In genomic region chr19:37227996-37228395, GRCh38 we compare ENCODE assay signal across 9 cellular contexts. TPM values are rescaled to one million over a fixed set of nuclear protein-coding genes. Genes with fewer than 3 reads are reported as not detected.
DNase-seq lines count a peak whose midpoint lies in the region; ATAC-seq and TF ChIP-seq lines count a peak whose summit lies in the region.
"Had no signal": no experiment of that assay in that cellular context is flagged by ENCODE, and none has a peak within 500 bp of the region (broad histone marks: within the 10 kb centered on the region; RNA-seq: fewer than 3 reads in every experiment).

No MANE protein-coding gene starts in this region.

- H3K27ac Mint-ChIP-seq in activated T-helper 1 cell treated with anti-CD3 and anti-CD28 coated beads, Interleukin-12 subunit alpha, Interleukin-12 subunit beta, Interleukin-2, Interleukin-4 antibody, amounts not matched to agents 30 ng/mL and 10 ng/mL and 1 ng/mL, durations not matched to agents 14 hours and 24 hours and 36 hours = no peak overlapping the region

- no peaks in the 10 kb centered on the region for H3K27me3 Mint-ChIP-seq in activated T-helper 1 cell treated with anti-CD3 and anti-CD28 coated beads, Interleukin-12 subunit alpha, Interleukin-12 subunit beta, Interleukin-2, Interleukin-4 antibody, amounts not matched to agents 30 ng/mL and 10 ng/mL and 1 ng/mL, durations not matched to agents 14 hours and 24 hours and 36 hours (ENCODE audit: insufficient read depth)

- WGBS in mammary epithelial cell (ENCODE audit: low coverage, missing lambda C conversion rate) = 73% methylated on average over 12 of the region's 12 CpGs
- 53 to 54% (median 54%) methylated on average over 12 of the region's 12 CpGs for whole genome bisulfite sequencing in psoas muscle, 3 donors

- no peaks in the 10 kb centered on the region for H3F3A ChIP-seq in Loucy (ENCODE audit: low read depth)

- no peaks in the 10 kb centered on the region for H4K20me1 ChIP-seq in Loucy (ENCODE audit: insufficient read depth, low read length, poor library complexity, severe bottlenecking)
- no peaks in the 10 kb centered on the region for H4K20me1 ChIP-seq in mammary epithelial cell (ENCODE audit: insufficient read depth, low read length)
- H4K20me1 ChIP-seq: BLaER1 had no signal

- H3K9me3 ChIP-seq in Loucy (ENCODE audit: insufficient read depth, low read depth, low read length) (no peaks in the 10 kb centered on the region), mammary epithelial cell (replicated peaks; ENCODE audit: insufficient read depth, low read length) (peaks cover 12% of the 10 kb centered on the region), psoas muscle (peaks cover 41% of the 10 kb centered on the region)

- CTCF ChIA-PET in mammary epithelial cell (lab: Charles Lee; ENCODE audit: low non-redundant PET) = no interaction called here

- no TSS peak for BruUV-seq in mammary epithelial cell (replicated peaks; lab: Mats Ljungman, UMichigan)

- dilution Hi-C loops in mammary epithelial cell (cut with HindIII; ENCODE audit: low sequenced_read_pairs) = no loop called here

- in situ Hi-C loops in mammary epithelial cell (cut with MboI; ENCODE audit: low sequenced_read_pairs in 2 of 2) = no loop called here

- no peaks in the 10 kb centered on the region for H3K27me3 ChIP-seq in Loucy (ENCODE audit: insufficient read depth, low read length, poor library complexity, severe bottlenecking)
- no peaks in the 10 kb centered on the region for H3K27me3 ChIP-seq in mammary epithelial cell (ENCODE audit: insufficient read depth, low read length)
- H3K27me3 ChIP-seq in psoas muscle (ENCODE audit: insufficient read depth in 3 of 3, low read length in 2 of 3) = no peaks in the 10 kb centered on the region
- H3K27me3 ChIP-seq: BLaER1 had no signal

- H3K27ac ChIP-seq in mammary epithelial cell (ENCODE audit: insufficient read depth, low read depth, low read length) = no peak overlapping the region
- no peak overlapping the region for H3K27ac ChIP-seq in psoas muscle
- H3K27ac ChIP-seq: BLaER1 had no signal

- H3K4me3 ChIP-seq in Loucy (ENCODE audit: low read length, poor library complexity, severe bottlenecking) (no peak overlapping the region), mammary epithelial cell (replicated peaks in 1 of 3; ENCODE audit: insufficient read depth in 1 of 3, low read depth in 2 of 3, low read length in 3 of 3) (no peak overlapping the region), psoas muscle (no peak overlapping the region)
- H3K4me3 ChIP-seq: BLaER1 had no signal

- peak; percentile 30 to 80 (median 51) for DNase-seq in NCI-H1417 (lab: John Stamatoyannopoulos, UW)
- DNase-seq in NCI-H1417 treated with DMSO at 0.1 percent for 48 hours (lab: John Stamatoyannopoulos, UW) = no peak
- no peak for DNase-seq in mammary epithelial cell
- DNase-seq in psoas muscle = no peak
- no peak for DNase-seq in activated T-helper 1 cell treated with anti-CD3 and anti-CD28 coated beads, Interleukin-12 subunit alpha, Interleukin-12 subunit beta, Interleukin-2, Interleukin-4 antibody, amounts not matched to agents 30 ng/mL and 10 ng/mL and 1 ng/mL, durations not matched to agents 14 hours and 24 hours and 36 hours (ENCODE audit: low spot score)

- H3K4me1 ChIP-seq in Loucy (ENCODE audit: insufficient read depth, low read length, poor library complexity, severe bottlenecking) (no peaks in the 10 kb centered on the region), mammary epithelial cell (ENCODE audit: insufficient read depth, low read length) (no peaks in the 10 kb centered on the region), psoas muscle (no peaks in the 10 kb centered on the region)
- H3K4me1 ChIP-seq: BLaER1 had no signal

- H3K36me3 ChIP-seq in Loucy (ENCODE audit: insufficient read depth, low read length) (peaks cover 21% of the 10 kb centered on the region; the same call in 1 of the 2 replicates), mammary epithelial cell (ENCODE audit: insufficient read depth, low read length) (peaks cover 12% of the 10 kb centered on the region), psoas muscle (ENCODE audit: insufficient read depth in 1 of 2, low read depth in 1 of 2) (peaks cover 20 to 84% of the 10 kb centered on the region in 2 donors)

- H3K79me2 ChIP-seq in Loucy (ENCODE audit: insufficient read depth, low read length) (no peaks in the 10 kb centered on the region), mammary epithelial cell (ENCODE audit: insufficient read depth, low read length) (peaks cover 7% of the 10 kb centered on the region)

- no peaks in the 10 kb centered on the region for H3K4me1 Mint-ChIP-seq in activated T-helper 1 cell treated with anti-CD3 and anti-CD28 coated beads, Interleukin-12 subunit alpha, Interleukin-12 subunit beta, Interleukin-2, Interleukin-4 antibody, amounts not matched to agents 30 ng/mL and 10 ng/mL and 1 ng/mL, durations not matched to agents 14 hours and 24 hours and 36 hours (ENCODE audit: low read depth)

- no peaks in the 10 kb centered on the region for H3K9me2 ChIP-seq in Loucy (replicated peaks; ENCODE audit: low read depth, low read length)

- peaks cover 56% of the 10 kb centered on the region for H3K9me3 Mint-ChIP-seq in activated T-helper 1 cell treated with anti-CD3 and anti-CD28 coated beads, Interleukin-12 subunit alpha, Interleukin-12 subunit beta, Interleukin-2, Interleukin-4 antibody, amounts not matched to agents 30 ng/mL and 10 ng/mL and 1 ng/mL, durations not matched to agents 14 hours and 24 hours and 36 hours

- H3K9ac ChIP-seq in Loucy (ENCODE audit: low read depth, low read length, poor library complexity, severe bottlenecking) = no peak overlapping the region
- H3K9ac ChIP-seq in mammary epithelial cell (ENCODE audit: insufficient read depth, low read length) = no peak overlapping the region
- H3K9ac ChIP-seq: BLaER1 had no signal

- no peak overlapping the region for H3K4me3 Mint-ChIP-seq in activated T-helper 1 cell treated with anti-CD3 and anti-CD28 coated beads, Interleukin-12 subunit alpha, Interleukin-12 subunit beta, Interleukin-2, Interleukin-4 antibody, amounts not matched to agents 30 ng/mL and 10 ng/mL and 1 ng/mL, durations not matched to agents 14 hours and 24 hours and 36 hours

- H3K36me3 Mint-ChIP-seq in activated T-helper 1 cell treated with anti-CD3 and anti-CD28 coated beads, Interleukin-12 subunit alpha, Interleukin-12 subunit beta, Interleukin-2, Interleukin-4 antibody, amounts not matched to agents 30 ng/mL and 10 ng/mL and 1 ng/mL, durations not matched to agents 14 hours and 24 hours and 36 hours (ENCODE audit: low read depth) = peaks cover 55% of the 10 kb centered on the region

- H3K4me2 ChIP-seq in Loucy (ENCODE audit: low read depth, low read length, poor library complexity, severe bottlenecking) = no peak overlapping the region
- no peak overlapping the region for H3K4me2 ChIP-seq in mammary epithelial cell (ENCODE audit: insufficient read depth, low read depth, low read length)
- H3K4me2 ChIP-seq: BLaER1 had no signal

- intact Hi-C loops in mammary epithelial cell (cut with micrococcal nuclease) = no loop called here
- intact Hi-C loops in psoas muscle (cut with DNase I) = no loop called here
- intact Hi-C loops in activated T-helper 1 cell treated with anti-CD3 and anti-CD28 coated beads, Interleukin-12 subunit alpha, Interleukin-12 subunit beta, Interleukin-2, Interleukin-4 antibody, amounts not matched to agents 30 ng/mL and 10 ng/mL and 1 ng/mL, durations not matched to agents 14 hours and 24 hours and 36 hours (cut with micrococcal nuclease) = no loop called here

- TF ChIP-seq CTCF in Loucy (conservative IDR thresholded peaks at IDR 0.05; ENCODE audit: low read length) (peak; percentile 85), mammary epithelial cell (conservative IDR thresholded peaks at IDR 0.05 in 1 of 2, IDR thresholded peaks at IDR 0.05 in 1 of 2; ENCODE audit: extremely low read depth in 1 of 2, insufficient read depth in 1 of 2, low read depth in 1 of 2, low read length in 2 of 2) (peak; percentile 39 to 61), psoas muscle (IDR thresholded peaks at IDR 0.05) (peak; percentile 20)

- H2AFZ ChIP-seq in Loucy (ENCODE audit: low read length) (no peak overlapping the region), mammary epithelial cell (ENCODE audit: low read depth, low read length) (no peak overlapping the region)

- ATAC-seq in psoas muscle = no peak
- no peak for ATAC-seq in HG03432 (IDR thresholded peaks at IDR 0.05; ENCODE audit: unreplicated experiment)
- no peak for ATAC-seq in HG03354 (IDR thresholded peaks at IDR 0.05; ENCODE audit: poor library complexity, severe bottlenecking, unreplicated experiment)

RNA-seq across cellular contexts. Expression of gene ZNF383, which starts 10.0 kb away (rescaled TPM):
- total RNA-seq in mammary epithelial cell (1 to 10 TPM; 6.2 to 9.7 TPM), psoas muscle (10 to 100 TPM in 1 of 4 donors, 1 to 10 TPM in 3; 4.4 to 11.7 (median 8.1) TPM)
- polyA plus RNA-seq in mammary epithelial cell (2.4 TPM), psoas muscle (10 to 100 TPM in 1 of 3 donors, 1 to 10 TPM in 2; 3.0 to 12.1 (median 3.6) TPM)
- polyA minus RNA-seq in mammary epithelial cell = 1.6 TPM
- total RNA-seq in activated T-helper 1 cell treated with anti-CD3 and anti-CD28 coated beads, Interleukin-12 subunit alpha, Interleukin-12 subunit beta, Interleukin-2, Interleukin-4 antibody, amounts not matched to agents 30 ng/mL and 10 ng/mL and 1 ng/mL, durations not matched to agents 14 hours and 24 hours and 36 hours = 6.3 TPM in 2 replicates

RNA-seq across cellular contexts. Expression of gene ZNF585B, which starts 17.7 kb away (rescaled TPM):
- total RNA-seq in mammary epithelial cell (10 to 100 TPM; 12.4 to 22.3 TPM), psoas muscle (10 to 100 TPM in 1 of 4 donors, 1 to 10 TPM in 3; 3.0 to 12.5 (median 7.2) TPM)
- polyA plus RNA-seq in mammary epithelial cell (9.0 TPM), psoas muscle (1 to 10 TPM; 3.8 to 6.9 (median 4.1) TPM)
- 8.4 TPM for polyA minus RNA-seq in mammary epithelial cell
- total RNA-seq in activated T-helper 1 cell treated with anti-CD3 and anti-CD28 coated beads, Interleukin-12 subunit alpha, Interleukin-12 subunit beta, Interleukin-2, Interleukin-4 antibody, amounts not matched to agents 30 ng/mL and 10 ng/mL and 1 ng/mL, durations not matched to agents 14 hours and 24 hours and 36 hours = 1.9 and 3.4 TPM in 2 replicates

RNA-seq across cellular contexts. Expression of gene ZNF585A, which starts 55.5 kb away (rescaled TPM):
- total RNA-seq in mammary epithelial cell (10 to 100 TPM; 10.4 to 13.7 TPM), psoas muscle (1 to 10 TPM; 6.9 to 9.6 (median 7.8) TPM)
- polyA plus RNA-seq in mammary epithelial cell (7.2 TPM), psoas muscle (10 to 100 TPM in 1 of 3 donors, 1 to 10 TPM in 2; 6.0 to 17.0 (median 7.1) TPM)
- 3.7 TPM for polyA minus RNA-seq in mammary epithelial cell
- total RNA-seq in activated T-helper 1 cell treated with anti-CD3 and anti-CD28 coated beads, Interleukin-12 subunit alpha, Interleukin-12 subunit beta, Interleukin-2, Interleukin-4 antibody, amounts not matched to agents 30 ng/mL and 10 ng/mL and 1 ng/mL, durations not matched to agents 14 hours and 24 hours and 36 hours = 1.2 and 2.6 TPM in 2 replicates

Comparison
In these comparisons a context has a peak if more than half of its experiments do, and no peak if none do; other contexts are left out.
1. DNase-seq: peak in NCI-H1417 (3 of 3); none in NCI-H1417 treated with DMSO at 0.1 percent for 48 hours (single experiment), mammary epithelial cell (single experiment), psoas muscle (0 of 2) and activated T-helper 1 cell treated with anti-CD3 and anti-CD28 coated beads, Interleukin-12 subunit alpha, Interleukin-12 subunit beta, Interleukin-2, Interleukin-4 antibody, amounts not matched to agents 30 ng/mL and 10 ng/mL and 1 ng/mL, durations not matched to agents 14 hours and 24 hours and 36 hours (single experiment).
2. CTCF ChIP-seq: peak in every context shown above with its lines; median percentile 85 in Loucy; 50 in mammary epithelial cell; 20 in psoas muscle.